In genomic region chr20:6819599-6819998, GRCh38 we compare ENCODE assay signal across 13 cellular contexts. TPM values are rescaled to one million over a fixed set of nuclear protein-coding genes. Genes with fewer than 3 reads are reported as not detected.
DNase-seq lines count a peak whose midpoint lies in the region; ATAC-seq and TF ChIP-seq lines count a peak whose summit lies in the region.
"Had no signal": no experiment of that assay in that cellular context is flagged by ENCODE, and none has a peak within 500 bp of the region (broad histone marks: within the 10 kb centered on the region; RNA-seq: fewer than 3 reads in every experiment).

No MANE protein-coding gene starts in this region.

- ATAC-seq in left lobe of liver, result peak; percentile 94
- no peak for ATAC-seq in sciatic nerve
- ATAC-seq in naive thymus-derived CD4-positive, alpha-beta T cell, result no peak

- no peaks in the 10 kb centered on the region for H4K20me1 ChIP-seq in mammary epithelial cell (ENCODE audit: insufficient read depth, low read length)

- H3K4me1 Mint-ChIP-seq in activated naive CD8-positive, alpha-beta T cell treated with anti-CD3 and anti-CD28 coated beads for 36 hours, result no peaks in the 10 kb centered on the region
- H3K4me1 Mint-ChIP-seq in naive thymus-derived CD4-positive, alpha-beta T cell, result no peaks in the 10 kb centered on the region
- H3K4me1 Mint-ChIP-seq: activated naive CD4-positive, alpha-beta T cell treated with anti-CD3 and anti-CD28 coated beads, Interleukin-2, amount 50 U/mL, for 24 hours had no signal

- no peaks in the 10 kb centered on the region for H3K36me3 ChIP-seq in mammary epithelial cell (ENCODE audit: insufficient read depth, low read length)
- H3K36me3 ChIP-seq in naive thymus-derived CD4-positive, alpha-beta T cell (ENCODE audit: control insufficient read depth in 2 of 3, insufficient read depth in 3 of 3, low read length in 3 of 3), result no peaks in the 10 kb centered on the region
- H3K36me3 ChIP-seq: sigmoid colon, SJSA1 had no signal

- POLR2A ChIA-PET in naive thymus-derived CD4-positive, alpha-beta T cell (lab: Charles Lee), result no interaction called here

- H3K27ac ChIP-seq in mammary epithelial cell (ENCODE audit: insufficient read depth, low read depth, low read length), result no peak overlapping the region
- H3K27ac ChIP-seq in naive thymus-derived CD4-positive, alpha-beta T cell (ENCODE audit: low read depth, low read length), result no peak overlapping the region
- H3K27ac ChIP-seq: sigmoid colon, SJSA1 had no signal

- H3K27me3 ChIP-seq in mammary epithelial cell (ENCODE audit: insufficient read depth, low read length), result no peaks in the 10 kb centered on the region
- no peaks in the 10 kb centered on the region for H3K27me3 ChIP-seq in naive thymus-derived CD4-positive, alpha-beta T cell (ENCODE audit: control insufficient read depth in 2 of 2, insufficient read depth in 2 of 2, low read length in 2 of 2)
- H3K27me3 ChIP-seq: SJSA1 had no signal

- 56% methylated on average over 2 of the region's 2 CpGs for whole genome bisulfite sequencing in mammary epithelial cell (ENCODE audit: low coverage, missing lambda C conversion rate)

- H3K4me3 ChIP-seq in mammary epithelial cell (replicated peaks in 1 of 3; ENCODE audit: insufficient read depth in 1 of 3, low read depth in 2 of 3, low read length in 3 of 3), result no peak overlapping the region
- no peak overlapping the region for H3K4me3 ChIP-seq in naive thymus-derived CD4-positive, alpha-beta T cell (ENCODE audit: low read length)
- H3K4me3 ChIP-seq: sigmoid colon, SJSA1 had no signal

- no peaks in the 10 kb centered on the region for H3K9me3 ChIP-seq in mammary epithelial cell (replicated peaks; ENCODE audit: insufficient read depth, low read length)
- H3K9me3 ChIP-seq in naive thymus-derived CD4-positive, alpha-beta T cell (ENCODE audit: control insufficient read depth in 2 of 3, low read length in 3 of 3), result no peaks in the 10 kb centered on the region
- H3K9me3 ChIP-seq: sigmoid colon, SJSA1 had no signal

- no peak overlapping the region for H3K9ac ChIP-seq in mammary epithelial cell (ENCODE audit: insufficient read depth, low read length)

- no peak overlapping the region for H3K27ac Mint-ChIP-seq in activated naive CD8-positive, alpha-beta T cell treated with anti-CD3 and anti-CD28 coated beads for 36 hours
- H3K27ac Mint-ChIP-seq in naive thymus-derived CD4-positive, alpha-beta T cell, result no peak overlapping the region
- H3K27ac Mint-ChIP-seq: activated naive CD4-positive, alpha-beta T cell treated with anti-CD3 and anti-CD28 coated beads, Interleukin-2, amount 50 U/mL, for 24 hours had no signal

- in situ Hi-C loops in mammary epithelial cell (cut with MboI; ENCODE audit: low sequenced_read_pairs in 2 of 2), result no loop called here

- dilution Hi-C loops in mammary epithelial cell (cut with HindIII; ENCODE audit: low sequenced_read_pairs), result no loop called here

- intact Hi-C loops in mammary epithelial cell (cut with micrococcal nuclease), result loop anchor here (1.0 to 10.0 kb wide), 5 partner anchors 183 to 675 kb away; no protein-coding TSS in a partner anchor
- intact Hi-C loops in sciatic nerve (cut with DNase I), result no loop called here
- intact Hi-C loops in naive thymus-derived CD4-positive, alpha-beta T cell (cut with micrococcal nuclease), result no loop called here

- DNase-seq in D341Med (ENCODE audit: low spot score), result peak; percentile 46
- peak; percentile 19 for DNase-seq in HuH-7.5 (ENCODE audit: low spot score)
- no peak for DNase-seq in mammary epithelial cell
- DNase-seq in left lobe of liver (ENCODE audit: low spot score), result no peak
- DNase-seq in activated naive CD8-positive, alpha-beta T cell treated with anti-CD3 and anti-CD28 coated beads for 36 hours, result no peak
- DNase-seq in sciatic nerve (ENCODE audit: low spot score), result no peak
- no peak for DNase-seq in naive thymus-derived CD4-positive, alpha-beta T cell
- DNase-seq in superior temporal gyrus (ENCODE audit: extremely low spot score), result no peak
- DNase-seq: activated CD4-positive, alpha-beta T cell treated with anti-CD3 and anti-CD28 coated beads, Interleukin-2, amount 50 U/mL, for 48 hours; DMS79; sigmoid colon had no signal

- no peaks in the 10 kb centered on the region for H3K4me1 ChIP-seq in mammary epithelial cell (ENCODE audit: insufficient read depth, low read length)
- no peaks in the 10 kb centered on the region for H3K4me1 ChIP-seq in naive thymus-derived CD4-positive, alpha-beta T cell (ENCODE audit: control insufficient read depth in 2 of 2, insufficient read depth in 2 of 2, low read length in 2 of 2)
- H3K4me1 ChIP-seq: sigmoid colon, SJSA1 had no signal

- TF ChIP-seq CTCF in mammary epithelial cell (conservative IDR thresholded peaks at IDR 0.05 in 1 of 2, IDR thresholded peaks at IDR 0.05 in 1 of 2; ENCODE audit: extremely low read depth in 1 of 2, insufficient read depth in 1 of 2, low read depth in 1 of 2, low read length in 2 of 2), result peak; percentile 44

- no TSS peak for BruUV-seq in mammary epithelial cell (replicated peaks; lab: Mats Ljungman, UMichigan)

- H3K79me2 ChIP-seq in mammary epithelial cell (ENCODE audit: insufficient read depth, low read length), result no peaks in the 10 kb centered on the region

- H2AFZ ChIP-seq in mammary epithelial cell (ENCODE audit: low read depth, low read length), result no peak overlapping the region

- H3K27me3 Mint-ChIP-seq in activated naive CD8-positive, alpha-beta T cell treated with anti-CD3 and anti-CD28 coated beads for 36 hours, result peaks cover 3% of the 10 kb centered on the region
- H3K27me3 Mint-ChIP-seq in naive thymus-derived CD4-positive, alpha-beta T cell, result no peaks in the 10 kb centered on the region

- H3K4me2 ChIP-seq in mammary epithelial cell (ENCODE audit: insufficient read depth, low read depth, low read length), result no peak overlapping the region

- CTCF ChIA-PET in mammary epithelial cell (lab: Charles Lee; ENCODE audit: low non-redundant PET), result interaction anchor here (0.6 kb wide), 3 partner anchors 53 to 1040 kb away, joined by 3 to 7 read pairs (median 5); no protein-coding TSS in a partner anchor
- CTCF ChIA-PET in naive thymus-derived CD4-positive, alpha-beta T cell (lab: Charles Lee), result no interaction called here

- H3K9me3 Mint-ChIP-seq in activated naive CD8-positive, alpha-beta T cell treated with anti-CD3 and anti-CD28 coated beads for 36 hours, result no peaks in the 10 kb centered on the region
- H3K9me3 Mint-ChIP-seq in naive thymus-derived CD4-positive, alpha-beta T cell, result peaks cover 0 to 8% (median 2%) of the 10 kb centered on the region in 11 donors
- H3K9me3 Mint-ChIP-seq: activated naive CD4-positive, alpha-beta T cell treated with anti-CD3 and anti-CD28 coated beads, Interleukin-2, amount 50 U/mL, for 24 hours had no signal

- H3K36me3 Mint-ChIP-seq in activated naive CD8-positive, alpha-beta T cell treated with anti-CD3 and anti-CD28 coated beads for 36 hours, result no peaks in the 10 kb centered on the region
- no peaks in the 10 kb centered on the region for H3K36me3 Mint-ChIP-seq in naive thymus-derived CD4-positive, alpha-beta T cell
- H3K36me3 Mint-ChIP-seq: activated naive CD4-positive, alpha-beta T cell treated with anti-CD3 and anti-CD28 coated beads, Interleukin-2, amount 50 U/mL, for 24 hours had no signal

- H3K4me3 Mint-ChIP-seq in activated naive CD8-positive, alpha-beta T cell treated with anti-CD3 and anti-CD28 coated beads for 36 hours, result no peak overlapping the region
- H3K4me3 Mint-ChIP-seq in naive thymus-derived CD4-positive, alpha-beta T cell, result no peak overlapping the region
- H3K4me3 Mint-ChIP-seq: activated naive CD4-positive, alpha-beta T cell treated with anti-CD3 and anti-CD28 coated beads, Interleukin-2, amount 50 U/mL, for 24 hours had no signal

RNA-seq across cellular contexts. Expression of gene BMP2, which starts 52.1 kb away (rescaled TPM):
- total RNA-seq in mammary epithelial cell (10 to 100 TPM in 1 of 2 donors, 1 to 10 TPM in 1; 2.0 to 11.8 TPM), left lobe of liver (2.1 TPM), sciatic nerve (6.1 TPM)
- polyA plus RNA-seq in mammary epithelial cell, result 4.3 TPM
- polyA minus RNA-seq in mammary epithelial cell, result 3.7 TPM
- not detected for total RNA-seq in activated naive CD8-positive, alpha-beta T cell treated with anti-CD3 and anti-CD28 coated beads for 36 hours
- total RNA-seq in naive thymus-derived CD4-positive, alpha-beta T cell, result under 1 TPM in 1 of 5 experiments, not detected in 4; 0.08 TPM
- not detected for polyA plus RNA-seq in naive thymus-derived CD4-positive, alpha-beta T cell

Comparison
In these comparisons a context has a peak if more than half of its experiments do, and no peak if none do; other contexts are left out.
1. DNase-seq: peak in D341Med (single experiment) and HuH-7.5 (single experiment); none in mammary epithelial cell (single experiment), left lobe of liver (single experiment), activated naive CD8-positive, alpha-beta T cell treated with anti-CD3 and anti-CD28 coated beads for 36 hours (single experiment), sciatic nerve (single experiment), naive thymus-derived CD4-positive, alpha-beta T cell (0 of 9) and superior temporal gyrus (single experiment).